9 cellular contexts compared by ENCODE assay signal in the genomic region with DNA sequence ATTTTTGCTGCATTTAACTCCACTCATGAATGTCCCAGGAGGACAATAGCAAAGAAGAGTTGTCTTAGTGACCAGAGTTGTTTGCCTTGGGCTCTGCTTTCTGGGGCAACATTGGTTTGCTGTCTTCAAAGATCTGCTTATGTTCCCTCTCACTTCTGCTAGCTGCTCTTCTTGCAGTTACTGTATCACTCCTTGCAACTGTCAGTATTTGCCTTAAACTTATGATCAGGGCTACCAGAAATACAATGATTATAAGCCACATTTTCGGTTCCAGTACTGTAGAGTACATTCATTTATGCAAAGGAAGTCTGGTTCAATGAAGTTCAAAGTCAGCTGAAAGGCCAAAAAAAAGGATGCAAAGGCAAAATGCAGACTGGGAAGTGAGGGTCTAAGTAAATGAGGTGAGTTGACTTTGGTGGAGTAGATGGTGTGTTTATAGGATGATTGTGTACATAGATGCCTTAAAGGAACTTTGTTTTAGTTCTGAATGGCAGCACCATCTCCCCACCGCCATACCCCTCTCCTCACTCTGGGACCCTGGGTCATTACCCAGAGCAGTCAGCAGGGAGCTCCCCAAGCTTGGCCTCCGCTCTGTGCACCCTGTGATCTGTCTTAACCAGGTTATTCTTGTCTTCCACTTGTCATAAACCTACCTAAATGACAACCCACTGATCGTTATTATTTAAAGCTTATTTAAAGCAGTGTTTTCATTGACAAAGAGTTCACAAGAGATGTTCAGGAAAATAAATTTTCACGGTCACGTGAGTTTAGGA.
A peak's percentile ranks its signal among the peaks of the same experiment; 100 is the strongest.
DNase-seq lines count a peak whose midpoint lies in the region; ATAC-seq and TF ChIP-seq lines count a peak whose summit lies in the region.
"Had no signal": no experiment of that assay in that cellular context is flagged by ENCODE, and none has a peak within 500 bp of the region (broad histone marks: within the 10 kb centered on the region; RNA-seq: fewer than 3 reads in every experiment).

No MANE protein-coding gene starts in this region.

- no peaks in the 10 kb centered on the region for H3K4me1 Mint-ChIP-seq in activated CD4-positive, alpha-beta T cell treated with anti-CD3 and anti-CD28 coated beads for 36 hours
- no peaks in the 10 kb centered on the region for H3K4me1 Mint-ChIP-seq in activated T-helper 17 cell treated with anti-CD3 and anti-CD28 coated beads, Interleukin-2, amount 50 U/mL, for 72 hours

- no peaks in the 10 kb centered on the region for H3K9me2 ChIP-seq in OCI-LY7 (ENCODE audit: insufficient read depth, low read length)

- peak; percentile 54 for DNase-seq in activated CD4-positive, alpha-beta T cell treated with anti-CD3 and anti-CD28 coated beads for 36 hours
- no peak for DNase-seq in activated CD4-positive, alpha-beta T cell treated with anti-CD3 and anti-CD28 coated beads for 1 hour
- peak; percentile 17 for DNase-seq in stimulated activated CD4-positive, alpha-beta T cell treated with anti-CD3 and anti-CD28 coated beads, Interleukin-15, amount 100 ng/mL, for 24 hours
- no peak for DNase-seq in OCI-LY7 (ENCODE audit: low spot score)
- no peak for DNase-seq in cerebellar nuclear complex (lab: John Stamatoyannopoulos, UW)

- no peak for TF ChIP-seq CTCF in OCI-LY7 (conservative IDR thresholded peaks at IDR 0.05; ENCODE audit: low read length)

- no peak overlapping the region for H3K4me3 Mint-ChIP-seq in activated CD4-positive, alpha-beta T cell treated with anti-CD3 and anti-CD28 coated beads for 36 hours
- H3K4me3 Mint-ChIP-seq in activated T-helper 17 cell treated with anti-CD3 and anti-CD28 coated beads, Interleukin-2, amount 50 U/mL, for 72 hours, result no peak overlapping the region

- H2AFZ ChIP-seq in OCI-LY7 (ENCODE audit: low read length), result no peak overlapping the region

- no peak overlapping the region for H3K4me3 ChIP-seq in OCI-LY7 (ENCODE audit: low read depth, low read length, poor library complexity, severe bottlenecking)
- H3K4me3 ChIP-seq: left lung had no signal

- no peak overlapping the region for H3K27ac Mint-ChIP-seq in activated CD4-positive, alpha-beta T cell treated with anti-CD3 and anti-CD28 coated beads for 36 hours
- H3K27ac Mint-ChIP-seq in activated T-helper 17 cell treated with anti-CD3 and anti-CD28 coated beads, Interleukin-2, amount 50 U/mL, for 72 hours, result no peak overlapping the region

- H3K36me3 ChIP-seq in OCI-LY7 (ENCODE audit: insufficient read depth, low read length), result no peaks in the 10 kb centered on the region
- H3K36me3 ChIP-seq: left lung had no signal

- no peaks in the 10 kb centered on the region for H3K9me3 ChIP-seq in OCI-LY7 (ENCODE audit: low read length)
- H3K9me3 ChIP-seq: left lung had no signal

- no TSS peak for BruUV-seq in OCI-LY7 (replicated peaks; lab: Mats Ljungman, UMichigan)

- peaks cover 2% of the 10 kb centered on the region for H3K27me3 Mint-ChIP-seq in activated CD4-positive, alpha-beta T cell treated with anti-CD3 and anti-CD28 coated beads for 36 hours
- H3K27me3 Mint-ChIP-seq in activated T-helper 17 cell treated with anti-CD3 and anti-CD28 coated beads, Interleukin-2, amount 50 U/mL, for 72 hours, result no peaks in the 10 kb centered on the region

- POLR2A ChIA-PET in activated CD4-positive, alpha-beta T cell treated with anti-CD3 and anti-CD28 coated beads for 36 hours (lab: Charles Lee), result no interaction called here
- POLR2A ChIA-PET in OCI-LY7 (lab: Charles Lee), result no interaction called here

- CTCF ChIA-PET in activated CD4-positive, alpha-beta T cell treated with anti-CD3 and anti-CD28 coated beads for 36 hours (lab: Charles Lee), result interaction anchor here (0.7 to 0.8 kb wide), 3 partner anchors 204 to 450 kb away, joined by 3 read pairs; no protein-coding TSS in a partner anchor
- CTCF ChIA-PET in OCI-LY7 (lab: Charles Lee; ENCODE audit: unreplicated experiment), result no interaction called here

- H4K20me1 ChIP-seq in OCI-LY7 (ENCODE audit: insufficient read depth, low read length), result no peaks in the 10 kb centered on the region

- intact Hi-C loops in activated CD4-positive, alpha-beta T cell treated with anti-CD3 and anti-CD28 coated beads for 36 hours (cut with DNase I, micrococcal nuclease), result loop anchor here (1.0 to 10.0 kb wide), 5 partner anchors 321 to 808 kb away; no protein-coding TSS in a partner anchor
- intact Hi-C loops in OCI-LY7 (cut with micrococcal nuclease; ENCODE audit: unreplicated experiment), result no loop called here

- H3K9me3 Mint-ChIP-seq in activated CD4-positive, alpha-beta T cell treated with anti-CD3 and anti-CD28 coated beads for 36 hours (ENCODE audit: low read depth), result no peaks in the 10 kb centered on the region
- no peaks in the 10 kb centered on the region for H3K9me3 Mint-ChIP-seq in activated T-helper 17 cell treated with anti-CD3 and anti-CD28 coated beads, Interleukin-2, amount 50 U/mL, for 72 hours

- peak; percentile 73 for ATAC-seq in activated CD4-positive, alpha-beta T cell treated with anti-CD3 and anti-CD28 coated beads for 36 hours
- peak; percentile 82 for ATAC-seq in HG02943 (IDR thresholded peaks at IDR 0.05; ENCODE audit: low read depth, unreplicated experiment)
- ATAC-seq in activated T-helper 17 cell treated with anti-CD3 and anti-CD28 coated beads, Interleukin-2, amount 50 U/mL, for 72 hours (replicated peaks), result peak; percentile 42
- no peak for ATAC-seq in HG03097 (IDR thresholded peaks at IDR 0.05; ENCODE audit: low FRiP score, unreplicated experiment)
- ATAC-seq: left lung had no signal

- no peak overlapping the region for H3K27ac ChIP-seq in OCI-LY7 (ENCODE audit: low read depth, low read length, poor library complexity, severe bottlenecking)
- H3K27ac ChIP-seq: left lung had no signal

- H3K36me3 Mint-ChIP-seq in activated CD4-positive, alpha-beta T cell treated with anti-CD3 and anti-CD28 coated beads for 36 hours (ENCODE audit: low read depth), result no peaks in the 10 kb centered on the region
- no peaks in the 10 kb centered on the region for H3K36me3 Mint-ChIP-seq in activated T-helper 17 cell treated with anti-CD3 and anti-CD28 coated beads, Interleukin-2, amount 50 U/mL, for 72 hours (ENCODE audit: low read depth)

- no peaks in the 10 kb centered on the region for H3K79me2 ChIP-seq in OCI-LY7 (ENCODE audit: insufficient read depth, low read depth, low read length)

- H3K4me1 ChIP-seq in OCI-LY7 (ENCODE audit: insufficient read depth, low read length, poor library complexity, severe bottlenecking), result no peaks in the 10 kb centered on the region
- H3K4me1 ChIP-seq: left lung had no signal

- no peak overlapping the region for H3K4me2 ChIP-seq in OCI-LY7 (ENCODE audit: low read length)

Comparison
In these comparisons a context has a peak if more than half of its experiments do, and no peak if none do; other contexts are left out.
1. DNase-seq: peak in activated CD4-positive, alpha-beta T cell treated with anti-CD3 and anti-CD28 coated beads for 36 hours (single experiment) and stimulated activated CD4-positive, alpha-beta T cell treated with anti-CD3 and anti-CD28 coated beads, Interleukin-15, amount 100 ng/mL, for 24 hours (single experiment); none in activated CD4-positive, alpha-beta T cell treated with anti-CD3 and anti-CD28 coated beads for 1 hour (single experiment), OCI-LY7 (single experiment) and cerebellar nuclear complex (0 of 2).